Comparison of ENCODE assay signal across 16 cellular contexts in genomic region chr5:169099801-169100734, GRCh38.
DNase-seq lines count a peak whose midpoint lies in the region; ATAC-seq and TF ChIP-seq lines count a peak whose summit lies in the region.
"Had no signal": no experiment of that assay in that cellular context is flagged by ENCODE, and none has a peak within 500 bp of the region (broad histone marks: within the 10 kb centered on the region; RNA-seq: fewer than 3 reads in every experiment).

No MANE protein-coding gene starts in this region.

- peak; percentile 43 for DNase-seq in AG08395 (ENCODE audit: low spot score)
- DNase-seq in HT-29 (ENCODE audit: low spot score): peak; percentile 3
- DNase-seq in cerebellar nuclear complex (lab: John Stamatoyannopoulos, UW): peak; percentile 84 to 86
- DNase-seq in omental fat pad (ENCODE audit: low spot score): no peak
- no peak for DNase-seq in GM10266 (ENCODE audit: extremely low spot score)
- no peak for DNase-seq in stimulated activated CD8-positive, alpha-beta memory T cell treated with anti-CD3 and anti-CD28 coated beads, Interleukin-4, amount 100 ng/mL, for 48 hours
- no peak for DNase-seq in glomerular visceral epithelial cell (ENCODE audit: extremely low spot score)
- DNase-seq in ecto neural progenitor cell (ENCODE audit: low spot score): no peak
- DNase-seq: activated CD4-positive, alpha-beta T cell treated with anti-CD3 and anti-CD28 coated beads, Interleukin-2, amount 10 ng/mL, durations not matched to agents 7 days and 5 days; activated naive CD8-positive, alpha-beta T cell treated with anti-CD3 and anti-CD28 coated beads, Interleukin-2, amount 10 ng/mL, durations not matched to agents 7 days and 5 days; COR-L47; heart right ventricle; Karpas-422; NCI-H446; stimulated activated CD4-positive, alpha-beta T cell treated with anti-CD3 and anti-CD28 coated beads, Interleukin-4, amount 100 ng/mL, for 1 hour; upper lobe of right lung had no signal

- peak; percentile 51 for ATAC-seq in omental fat pad (ENCODE audit: low FRiP score)
- ATAC-seq: upper lobe of right lung had no signal

- TF ChIP-seq CTCF in omental fat pad (IDR thresholded peaks at IDR 0.05) (no peak), GM10266 (IDR thresholded peaks at IDR 0.05; ENCODE audit: control insufficient read depth, insufficient read depth, low read depth, missing control alignments) (no peak)

Comparison
In these comparisons a context has a peak if more than half of its experiments do, and no peak if none do; other contexts are left out.
1. DNase-seq: peak in AG08395 (single experiment), HT-29 (single experiment) and cerebellar nuclear complex (2 of 2); none in omental fat pad (single experiment), GM10266 (single experiment), stimulated activated CD8-positive, alpha-beta memory T cell treated with anti-CD3 and anti-CD28 coated beads, Interleukin-4, amount 100 ng/mL, for 48 hours (single experiment), glomerular visceral epithelial cell (single experiment) and ecto neural progenitor cell (single experiment).